Comparison of ENCODE assay signal across 39 cellular contexts in genomic region chr9:93852728-93853127, GRCh38.
"Had no signal": no experiment of that assay in that cellular context is flagged by ENCODE, and none has a peak within 500 bp of the region (broad histone marks: within the 10 kb centered on the region; RNA-seq: fewer than 3 reads in every experiment).

No MANE protein-coding gene starts in this region.

- DNase-seq: activated effector memory CD4-positive, alpha-beta T cell treated with anti-CD3 and anti-CD28 coated beads, Interleukin-2, amount 50 U/mL, for 16 hours; activated effector memory CD4-positive, alpha-beta T cell treated with Interleukin-2 at 50 U/mL for 16 hours; activated gamma-delta T cell; activated gamma-delta T cell treated with Interleukin-2 at 50 U/mL for 16 hours; activated naive CD4-positive, alpha-beta T cell; activated naive CD4-positive, alpha-beta T cell treated with anti-CD3 and anti-CD28 coated beads for 36 hours; activated naive CD4-positive, alpha-beta T cell treated with anti-CD3 and anti-CD28 coated beads, Interleukin-2, amount 10 ng/mL, durations not matched to agents 7 days and 5 days; activated naive CD4-positive, alpha-beta T cell treated with anti-CD3 and anti-CD28 coated beads, Interleukin-2, amount 50 U/mL, for 16 hours; activated naive CD4-positive, alpha-beta T cell treated with Interleukin-2 at 50 U/mL for 16 hours; activated naive CD8-positive, alpha-beta T cell treated with anti-CD3 and anti-CD28 coated beads for 36 hours; activated naive CD8-positive, alpha-beta T cell treated with anti-CD3 and anti-CD28 coated beads, Interleukin-2, amount 10 ng/mL, durations not matched to agents 7 days and 5 days; activated naive CD8-positive, alpha-beta T cell treated with anti-CD3 and anti-CD28 coated beads, Interleukin-2, amount 50 U/mL, for 24 hours; activated T-cell treated with anti-CD3 and anti-CD28 coated beads, Interleukin-2, amount 50 U/mL, for 24 hours; activated T-cell treated with anti-CD3 and anti-CD28 coated beads, Interleukin-2, amount 50 U/mL, for 4 hours; activated T-cell treated with anti-CD3 and anti-CD28 coated beads, Interleukin-2, amount 50 U/mL, for 48 hours; activated T-cell treated with anti-CD3 and anti-CD28 coated beads, Interleukin-2, amount 50 U/mL, for 72 hours; adrenal gland; amniotic stem cell; amygdala; anterior cingulate cortex; aorta; body of pancreas; brain microvascular endothelial cell; caudate nucleus; central memory CD4-positive, alpha-beta T cell; cerebellar nuclear complex had no signal

- H3K9me3 ChIP-seq: adrenal gland, ascending aorta had no signal

- H3K9me3 Mint-ChIP-seq: activated naive CD4-positive, alpha-beta T cell treated with anti-CD3 and anti-CD28 coated beads, Interleukin-2, amount 10 ng/mL, durations not matched to agents 7 days and 5 days; activated naive CD8-positive, alpha-beta T cell treated with anti-CD3 and anti-CD28 coated beads, Interleukin-2, amount 10 ng/mL, durations not matched to agents 7 days and 5 days; activated T-helper 1 cell treated with anti-CD3 and anti-CD28 coated beads, Interleukin-12 subunit alpha, Interleukin-12 subunit beta, Interleukin-2, Interleukin-4 antibody, amounts not matched to agents 30 ng/mL and 10 ng/mL and 1 ng/mL, durations not matched to agents 14 hours and 24 hours and 36 hours; activated T-helper 17 cell treated with anti-CD3 and anti-CD28 coated beads, Interleukin-2, amount 50 U/mL, for 72 hours; activated T-helper 2 cell treated with anti-CD3 and anti-CD28 coated beads, Interferon-gamma antibody, Interleukin-2, Interleukin-4, amounts not matched to agents 10 μg/mL and 5 μg/mL and 100 μg/mL, durations not matched to agents 14 hours and 24 hours and 36 hours had no signal

- ATAC-seq: activated naive CD4-positive, alpha-beta T cell treated with anti-CD3 and anti-CD28 coated beads, Interleukin-2, amount 50 U/mL, for 72 hours; activated naive CD8-positive, alpha-beta T cell treated with anti-CD3 and anti-CD28 coated beads, Interleukin-2, amount 50 U/mL, for 24 hours; activated T-cell treated with anti-CD3 and anti-CD28 coated beads, Interleukin-2, amount 50 U/mL, for 4 hours; activated T-cell treated with anti-CD3 and anti-CD28 coated beads, Interleukin-2, amount 50 U/mL, for 72 hours; activated T-helper 17 cell treated with anti-CD3 and anti-CD28 coated beads, Interleukin-2, amount 50 U/mL, for 72 hours; body of pancreas had no signal

- H3K4me3 ChIP-seq: adrenal gland, ascending aorta, body of pancreas, breast epithelium, cardiac muscle cell had no signal

- H3K27ac Mint-ChIP-seq: activated naive CD4-positive, alpha-beta T cell treated with anti-CD3 and anti-CD28 coated beads for 36 hours; activated naive CD4-positive, alpha-beta T cell treated with anti-CD3 and anti-CD28 coated beads, Interleukin-2, amount 10 ng/mL, durations not matched to agents 7 days and 5 days; activated naive CD4-positive, alpha-beta T cell treated with anti-CD3 and anti-CD28 coated beads, Interleukin-2, amount 50 U/mL, for 24 hours; activated naive CD4-positive, alpha-beta T cell treated with anti-CD3 and anti-CD28 coated beads, Interleukin-2, amount 50 U/mL, for 72 hours; activated naive CD8-positive, alpha-beta T cell; activated naive CD8-positive, alpha-beta T cell treated with anti-CD3 and anti-CD28 coated beads for 36 hours; activated naive CD8-positive, alpha-beta T cell treated with anti-CD3 and anti-CD28 coated beads, Interleukin-2, amount 10 ng/mL, durations not matched to agents 7 days and 5 days; activated naive CD8-positive, alpha-beta T cell treated with anti-CD3 and anti-CD28 coated beads, Interleukin-2, amount 50 U/mL, for 24 hours; activated T-cell treated with anti-CD3 and anti-CD28 coated beads, Interleukin-2, amount 50 U/mL, for 24 hours; activated T-cell treated with anti-CD3 and anti-CD28 coated beads, Interleukin-2, amount 50 U/mL, for 72 hours; activated T-helper 1 cell treated with anti-CD3 and anti-CD28 coated beads, Interleukin-12 subunit alpha, Interleukin-12 subunit beta, Interleukin-2, Interleukin-4 antibody, amounts not matched to agents 30 ng/mL and 10 ng/mL and 1 ng/mL, durations not matched to agents 14 hours and 24 hours and 36 hours; activated T-helper 17 cell treated with anti-CD3 and anti-CD28 coated beads, Interleukin-2, amount 50 U/mL, for 72 hours; activated T-helper 2 cell treated with anti-CD3 and anti-CD28 coated beads, Interferon-gamma antibody, Interleukin-2, Interleukin-4, amounts not matched to agents 10 μg/mL and 5 μg/mL and 100 μg/mL, durations not matched to agents 14 hours and 24 hours and 36 hours; brain had no signal

- H3K36me3 ChIP-seq: adrenal gland, ascending aorta, brain microvascular endothelial cell, breast epithelium, cardiac muscle cell had no signal

- H3K4me1 Mint-ChIP-seq: activated naive CD4-positive, alpha-beta T cell treated with anti-CD3 and anti-CD28 coated beads, Interleukin-2, amount 10 ng/mL, durations not matched to agents 7 days and 5 days; activated naive CD4-positive, alpha-beta T cell treated with anti-CD3 and anti-CD28 coated beads, Interleukin-2, amount 50 U/mL, for 24 hours; activated naive CD8-positive, alpha-beta T cell treated with anti-CD3 and anti-CD28 coated beads for 36 hours; activated naive CD8-positive, alpha-beta T cell treated with anti-CD3 and anti-CD28 coated beads, Interleukin-2, amount 10 ng/mL, durations not matched to agents 7 days and 5 days; activated naive CD8-positive, alpha-beta T cell treated with anti-CD3 and anti-CD28 coated beads, Interleukin-2, amount 50 U/mL, for 24 hours; activated T-helper 17 cell treated with anti-CD3 and anti-CD28 coated beads, Interleukin-2, amount 50 U/mL, for 72 hours; brain; central memory CD8-positive, alpha-beta T cell had no signal

- H3K4me3 Mint-ChIP-seq: activated naive CD4-positive, alpha-beta T cell treated with anti-CD3 and anti-CD28 coated beads for 36 hours; activated naive CD4-positive, alpha-beta T cell treated with anti-CD3 and anti-CD28 coated beads, Interleukin-2, amount 10 ng/mL, durations not matched to agents 7 days and 5 days; activated naive CD4-positive, alpha-beta T cell treated with anti-CD3 and anti-CD28 coated beads, Interleukin-2, amount 50 U/mL, for 24 hours; activated naive CD8-positive, alpha-beta T cell; activated naive CD8-positive, alpha-beta T cell treated with anti-CD3 and anti-CD28 coated beads for 36 hours; activated naive CD8-positive, alpha-beta T cell treated with anti-CD3 and anti-CD28 coated beads, Interleukin-2, amount 10 ng/mL, durations not matched to agents 7 days and 5 days; activated naive CD8-positive, alpha-beta T cell treated with anti-CD3 and anti-CD28 coated beads, Interleukin-2, amount 50 U/mL, for 24 hours; activated T-cell treated with anti-CD3 and anti-CD28 coated beads, Interleukin-2, amount 50 U/mL, for 24 hours; activated T-cell treated with anti-CD3 and anti-CD28 coated beads, Interleukin-2, amount 50 U/mL, for 4 hours; activated T-cell treated with anti-CD3 and anti-CD28 coated beads, Interleukin-2, amount 50 U/mL, for 72 hours; activated T-helper 1 cell treated with anti-CD3 and anti-CD28 coated beads, Interleukin-12 subunit alpha, Interleukin-12 subunit beta, Interleukin-2, Interleukin-4 antibody, amounts not matched to agents 30 ng/mL and 10 ng/mL and 1 ng/mL, durations not matched to agents 14 hours and 24 hours and 36 hours; activated T-helper 17 cell treated with anti-CD3 and anti-CD28 coated beads, Interleukin-2, amount 50 U/mL, for 72 hours; brain; central memory CD8-positive, alpha-beta T cell had no signal

- H3K4me1 ChIP-seq: adrenal gland, ascending aorta, body of pancreas, breast epithelium had no signal

- FAIRE-seq: astrocyte, bronchial epithelial cell had no signal

- H3K36me3 Mint-ChIP-seq: activated naive CD4-positive, alpha-beta T cell treated with anti-CD3 and anti-CD28 coated beads, Interleukin-2, amount 10 ng/mL, durations not matched to agents 7 days and 5 days; activated naive CD8-positive, alpha-beta T cell treated with anti-CD3 and anti-CD28 coated beads for 36 hours; brain had no signal

- H3K27me3 ChIP-seq: ascending aorta, body of pancreas, cardiac muscle cell had no signal

- H3K27ac ChIP-seq: adrenal gland, ascending aorta, body of pancreas, brain microvascular endothelial cell, breast epithelium, cardiac muscle cell had no signal
